29 cellular contexts compared by ENCODE assay signal in genomic region chr5:55372130-55372925, GRCh38.
DNase-seq lines count a peak whose midpoint lies in the region; ATAC-seq, FAIRE-seq and TF ChIP-seq lines count a peak whose summit lies in the region.
"Had no signal": no experiment of that assay in that cellular context is flagged by ENCODE, and none has a peak within 500 bp of the region (broad histone marks: within the 10 kb centered on the region; RNA-seq: fewer than 3 reads in every experiment).

No MANE protein-coding gene starts in this region.

- 94% methylated on average over 7 of the region's 7 CpGs for WGBS in A549 (ENCODE audit: missing lambda C conversion rate)
- WGBS in heart right ventricle, 2 donors = 98 to 99% methylated on average over 7 of the region's 7 CpGs

- peak overlapping the region; percentile 42 for H3K4me2 ChIP-seq in A549
- H3K4me2 ChIP-seq: BLaER1 treated with 17β-estradiol and CSF1 and Interleukin-3, amounts not matched to agents 10 nM and 100 nM; GM23338 had no signal

- CTCF ChIA-PET in A549 (lab: Yijun Ruan, JAX) = no interaction called here

- no peaks in the 10 kb centered on the region for H3K36me3 ChIP-seq in kidney (ENCODE audit: control insufficient read depth in 1 of 2, insufficient read depth in 2 of 2, low read length in 2 of 2)
- peaks cover 38% of the 10 kb centered on the region for H3K36me3 ChIP-seq in effector memory CD4-positive, alpha-beta T cell (ENCODE audit: control insufficient read depth, insufficient read depth, low read length)
- peaks cover 0 to 89% (median 11%) of the 10 kb centered on the region in 9 donors for H3K36me3 ChIP-seq in heart right ventricle

- H3K4me1 ChIP-seq in A549 = peaks cover 20% of the 10 kb centered on the region
- H3K4me1 ChIP-seq in kidney (ENCODE audit: control insufficient read depth in 1 of 2, insufficient read depth in 1 of 2, low read depth in 1 of 2, low read length in 2 of 2) = peaks cover 6 to 17% of the 10 kb centered on the region in 2 donors
- no peaks in the 10 kb centered on the region for H3K4me1 ChIP-seq in effector memory CD4-positive, alpha-beta T cell (ENCODE audit: control insufficient read depth, insufficient read depth, low read length, poor library complexity, severe bottlenecking)
- H3K4me1 ChIP-seq in heart right ventricle = no peaks in the 10 kb centered on the region
- H3K4me1 ChIP-seq: BLaER1 treated with 17β-estradiol and CSF1 and Interleukin-3, amounts not matched to agents 10 nM and 100 nM had no signal

- H3K9me3 ChIP-seq in A549 = no peaks in the 10 kb centered on the region
- H3K9me3 ChIP-seq in kidney (ENCODE audit: control insufficient read depth in 1 of 2, low read length in 2 of 2) = no peaks in the 10 kb centered on the region
- peaks cover 3% of the 10 kb centered on the region for H3K9me3 ChIP-seq in effector memory CD4-positive, alpha-beta T cell (ENCODE audit: control insufficient read depth, low read length)
- peaks cover 0 to 8% (median 0%) of the 10 kb centered on the region in 11 donors for H3K9me3 ChIP-seq in heart right ventricle

- H3K27me3 ChIP-seq in effector memory CD4-positive, alpha-beta T cell (replicated peaks; ENCODE audit: control insufficient read depth, insufficient read depth, low read length, poor library complexity, severe bottlenecking) = no peaks in the 10 kb centered on the region
- no peaks in the 10 kb centered on the region for H3K27me3 ChIP-seq in heart right ventricle
- H3K27me3 ChIP-seq: BLaER1 treated with 17β-estradiol and CSF1 and Interleukin-3, amounts not matched to agents 10 nM and 100 nM had no signal

- TF ChIP-seq CTCF in A549 (IDR thresholded peaks at IDR 0.05) = no peak
- no peak for TF ChIP-seq CTCF in kidney (IDR thresholded peaks at IDR 0.05; ENCODE audit: borderline replicate concordance, extremely low read depth, insufficient read depth)
- TF ChIP-seq CTCF in heart right ventricle (IDR thresholded peaks at IDR 0.05) = no peak

- TF ChIP-seq EP300 in A549 (IDR thresholded peaks at IDR 0.05) = no peak

- TF ChIP-seq POLR2A in A549 (IDR thresholded peaks at IDR 0.05; ENCODE audit: low read length) (no peak), GM12892 (IDR thresholded peaks at IDR 0.05; ENCODE audit: low read depth, low read length) (no peak)

- no peak overlapping the region for H3K9ac ChIP-seq in kidney (ENCODE audit: low read length in 2 of 2)
- H3K9ac ChIP-seq: BLaER1 treated with 17β-estradiol and CSF1 and Interleukin-3, amounts not matched to agents 10 nM and 100 nM had no signal

- FAIRE-seq in A549 (lab: Jason Lieb, UNC) (peak; percentile 86), GM12892 (lab: Jason Lieb, UNC) (peak; percentile 65), kidney (lab: Jason Lieb, UNC) (no peak)
- FAIRE-seq: GM19239 had no signal

- DNase-seq in A549 (ENCODE audit: low read depth in 1 of 2, low spot score in 1 of 2) (no peak), GM12892 (ENCODE audit: insufficient read length) (no peak), amniotic epithelial cell (ENCODE audit: low read depth) (peak; percentile 10), kidney (no peak), NCI-H226 (no peak), heart right ventricle (no peak)
- DNase-seq in stimulated activated CD4-positive, alpha-beta T cell treated with anti-CD3 and anti-CD28 coated beads, Interleukin-4, amount 100 ng/mL, for 4 hours = no peak
- no peak for DNase-seq in effector memory CD4-positive, alpha-beta T cell
- DNase-seq: AML-193; CD4-positive, alpha-beta T cell; DMS79 treated with DMSO at 0.1 percent for 48 hours; GF-D8; H9; HFFc6; KBM-7; MV-4-11; NCI-H1105 treated with DMSO at 0.1 percent for 48 hours; NCI-H2029 treated with DMSO at 0.1 percent for 48 hours; NCI-H2171; NCI-H446; NCI-H524 treated with DMSO at 0.1 percent for 48 hours; NCI-H82; NK-92 treated with Interleukin-12 subunit alpha and Interleukin-12 subunit beta, amount 100 ng/mL, for 24 hours; PC-3; Right ventricle myocardium superior; T-helper 1 cell had no signal

- intact Hi-C loops in kidney (cut with DNase I) = no loop called here
- intact Hi-C loops in heart right ventricle (cut with DNase I) = no loop called here

- no peak for TF ChIP-seq RAD21 in A549 (conservative IDR thresholded peaks at IDR 0.05 in 1 of 2, IDR thresholded peaks at IDR 0.05 in 1 of 2)

- H3K4me3 ChIP-seq in A549 = no peak overlapping the region
- peak overlapping the region in 1 of 2 donors; percentile 0 for H3K4me3 ChIP-seq in kidney (ENCODE audit: low read length in 2 of 2)
- no peak overlapping the region for H3K4me3 ChIP-seq in effector memory CD4-positive, alpha-beta T cell (ENCODE audit: insufficient read depth, low read depth, low read length, poor library complexity, severe bottlenecking)
- H3K4me3 ChIP-seq in heart right ventricle = no peak overlapping the region
- H3K4me3 ChIP-seq: BLaER1 treated with 17β-estradiol and CSF1 and Interleukin-3, amounts not matched to agents 10 nM and 100 nM; GM23338 had no signal

- ATAC-seq in A549 (no peak), heart right ventricle (no peak)
- ATAC-seq: GM23338, PC-3 had no signal

- POLR2A ChIA-PET in A549 (lab: Yijun Ruan, JAX) = no interaction called here

- peak overlapping the region in 1 of 2 experiments; percentile 16; a peak in 1 of 6 replicates for H3K27ac ChIP-seq in A549
- H3K27ac ChIP-seq in kidney (ENCODE audit: low read depth in 2 of 2, low read length in 2 of 2) = peak overlapping the region; percentile 30 to 40
- H3K27ac ChIP-seq in effector memory CD4-positive, alpha-beta T cell (ENCODE audit: insufficient read depth, low read length, poor library complexity, severe bottlenecking) = no peak overlapping the region
- H3K27ac ChIP-seq in heart right ventricle = no peak overlapping the region
- H3K27ac ChIP-seq: BLaER1 treated with 17β-estradiol and CSF1 and Interleukin-3, amounts not matched to agents 10 nM and 100 nM had no signal

TF ChIP-seq in A549, 52 proteins besides CTCF, POLR2A, EP300 and RAD21:
- TF ChIP-seq EHF (CRISPR knock-in tag; IDR thresholded peaks at IDR 0.05) = no peak
- no peak for TF ChIP-seq FOXS1 (CRISPR knock-in tag; IDR thresholded peaks at IDR 0.05)
- TF ChIP-seq JUNB (IDR thresholded peaks at IDR 0.05) = no peak
- TF ChIP-seq CBX2 (IDR thresholded peaks at IDR 0.05; ENCODE audit: borderline replicate concordance, low read depth) = no peak
- no peak for TF ChIP-seq RFX5 (IDR thresholded peaks at IDR 0.05)
TF ChIP-seq in A549: peak in this region for 0.

Comparison
In these comparisons a context has a peak if more than half of its experiments do, and no peak if none do; other contexts are left out.
1. H3K27ac ChIP-seq: peak in kidney (2 of 2); none in effector memory CD4-positive, alpha-beta T cell (single experiment) and heart right ventricle (0 of 10).